ENCODE assay signal across 11 cellular contexts in genomic region chr1:56189946-56190920, GRCh38.
DNase-seq lines count a peak whose midpoint lies in the region; ATAC-seq and TF ChIP-seq lines count a peak whose summit lies in the region.
"Had no signal": no experiment of that assay in that cellular context is flagged by ENCODE, and none has a peak within 500 bp of the region (broad histone marks: within the 10 kb centered on the region; RNA-seq: fewer than 3 reads in every experiment).

No MANE protein-coding gene starts in this region.

- peak; percentile 38 for ATAC-seq in left lung

- H3K27me3 Mint-ChIP-seq in HFFc6 (ENCODE audit: insufficient read depth): no peaks in the 10 kb centered on the region

- H3K36me3 ChIP-seq in mammary epithelial cell (ENCODE audit: insufficient read depth, low read length): no peaks in the 10 kb centered on the region
- no peaks in the 10 kb centered on the region for H3K36me3 ChIP-seq in left lung

- intact Hi-C loops in mammary epithelial cell (cut with micrococcal nuclease): no loop called here
- intact Hi-C loops in left lung (cut with DNase I): loop anchor here in 1 of 2 donors (5.0 kb wide), 1 partner anchor 392 kb away; no protein-coding TSS in a partner anchor

- no peaks in the 10 kb centered on the region for H3K36me3 Mint-ChIP-seq in HFFc6 (ENCODE audit: low read depth)

- H3K79me2 ChIP-seq in mammary epithelial cell (ENCODE audit: insufficient read depth, low read length): no peaks in the 10 kb centered on the region

- no peaks in the 10 kb centered on the region for H3K4me1 ChIP-seq in mammary epithelial cell (ENCODE audit: insufficient read depth, low read length)
- peaks cover 0 to 6% of the 10 kb centered on the region in 2 donors for H3K4me1 ChIP-seq in left lung

- no peak overlapping the region for H3K4me3 Mint-ChIP-seq in HFFc6

- no peak overlapping the region for H3K9ac ChIP-seq in mammary epithelial cell (ENCODE audit: insufficient read depth, low read length)

- 84% methylated on average over 8 of the region's 11 CpGs for WGBS in mammary epithelial cell (ENCODE audit: low coverage, missing lambda C conversion rate)

- CTCF ChIA-PET in mammary epithelial cell (lab: Charles Lee; ENCODE audit: low non-redundant PET): no interaction called here

- H3K27ac Mint-ChIP-seq in HFFc6: no peak overlapping the region

- H4K20me1 ChIP-seq in mammary epithelial cell (ENCODE audit: insufficient read depth, low read length): no peaks in the 10 kb centered on the region

- peaks cover 7% of the 10 kb centered on the region; the same call in 1 of the 2 replicates for H3K4me1 Mint-ChIP-seq in HFFc6 (ENCODE audit: low read depth)

- H3K9me3 ChIP-seq in mammary epithelial cell (replicated peaks; ENCODE audit: insufficient read depth, low read length) (no peaks in the 10 kb centered on the region), left lung (no peaks in the 10 kb centered on the region)

- H3K9me3 Mint-ChIP-seq in HFFc6: peaks cover 3% of the 10 kb centered on the region; the same call in 1 of the 2 replicates

- H3K27ac ChIP-seq in mammary epithelial cell (ENCODE audit: insufficient read depth, low read depth, low read length): no peak overlapping the region
- no peak overlapping the region for H3K27ac ChIP-seq in left lung

- in situ Hi-C loops in mammary epithelial cell (cut with MboI; ENCODE audit: low sequenced_read_pairs in 2 of 2): no loop called here

- H2AFZ ChIP-seq in mammary epithelial cell (ENCODE audit: low read depth, low read length): no peak overlapping the region

- BruUV-seq in mammary epithelial cell (replicated peaks; lab: Mats Ljungman, UMichigan): no TSS peak

- TF ChIP-seq CTCF in AG09319 (IDR thresholded peaks at IDR 0.05; ENCODE audit: low read depth, low read length): peak; percentile 47
- peak; percentile 42; the same call in 1 of the 2 replicates for TF ChIP-seq CTCF in HFFc6 (IDR thresholded peaks at IDR 0.05)
- TF ChIP-seq CTCF in mammary epithelial cell (conservative IDR thresholded peaks at IDR 0.05 in 1 of 2, IDR thresholded peaks at IDR 0.05 in 1 of 2; ENCODE audit: extremely low read depth in 1 of 2, insufficient read depth in 1 of 2, low read depth in 1 of 2, low read length in 2 of 2): peak; percentile 8 to 20
- peak in 1 of 2 donors; percentile 30 for TF ChIP-seq CTCF in left lung (IDR thresholded peaks at IDR 0.05)

- DNase-seq in AG09319 (ENCODE audit: extremely low read depth, low read depth) (no peak), HFFc6 (no peak), mammary epithelial cell (no peak), left lung (no peak), NOMO-1 (lab: John Stamatoyannopoulos, UW; ENCODE audit: unreplicated experiment in 2 of 2) (no peak), NCI-H1048 (lab: John Stamatoyannopoulos, UW) (no peak), cerebellar cortex (ENCODE audit: low spot score) (no peak), NCI-H510A (lab: John Stamatoyannopoulos, UW) (no peak)
- DNase-seq: activated CD4-positive, CD25-positive, alpha-beta regulatory T cell; COR-L47; hippocampal formation had no signal

- dilution Hi-C loops in mammary epithelial cell (cut with HindIII; ENCODE audit: low sequenced_read_pairs): no loop called here

- H3K4me2 ChIP-seq in mammary epithelial cell (ENCODE audit: insufficient read depth, low read depth, low read length): no peak overlapping the region

- H3K4me3 ChIP-seq in mammary epithelial cell (replicated peaks in 1 of 3; ENCODE audit: insufficient read depth in 1 of 3, low read depth in 2 of 3, low read length in 3 of 3): no peak overlapping the region
- H3K4me3 ChIP-seq in left lung: no peak overlapping the region

- H3K27me3 ChIP-seq in mammary epithelial cell (ENCODE audit: insufficient read depth, low read length) (no peaks in the 10 kb centered on the region), left lung (no peaks in the 10 kb centered on the region)
